Comparison of ENCODE assay signal across 1 cellular context in the genomic region with DNA sequence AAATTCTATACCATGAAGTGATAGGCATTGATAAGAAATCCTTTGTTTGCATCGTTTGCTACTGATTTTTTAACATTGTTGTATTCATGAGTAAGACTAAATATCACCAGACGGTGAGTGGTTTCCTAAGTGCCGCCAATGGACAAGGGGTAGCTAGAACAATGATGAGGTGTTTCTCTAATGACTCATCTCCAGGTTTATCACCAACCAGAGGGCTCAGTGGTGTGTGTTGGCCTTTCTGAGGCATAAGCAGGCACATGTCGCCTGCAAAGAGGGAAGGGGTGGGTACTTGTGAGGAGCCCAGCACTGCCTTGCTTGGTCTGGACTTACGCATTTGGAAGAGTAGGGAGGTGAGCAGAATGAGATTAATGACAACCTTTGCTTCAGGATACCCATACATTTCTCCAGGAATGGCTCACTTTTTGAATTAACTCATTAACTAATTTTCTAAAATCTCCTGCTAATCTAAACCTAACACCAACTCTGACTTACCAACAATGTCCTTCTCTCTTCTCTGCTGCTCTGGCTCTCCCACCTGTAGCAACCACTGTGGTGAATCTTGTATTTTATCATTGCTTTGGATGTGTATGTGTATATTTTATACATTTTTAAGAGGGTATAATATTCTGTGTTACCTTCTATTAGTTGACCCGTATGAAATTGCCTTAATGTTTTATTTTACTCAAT.
TF ChIP-seq lines count a peak whose summit lies in the region.

No MANE protein-coding gene starts in this region.

TF ChIP-seq in HCT116, 20 proteins besides CTCF, POLR2A, EP300 and RAD21 (continued from another document):
- TF ChIP-seq, protein P1, sequence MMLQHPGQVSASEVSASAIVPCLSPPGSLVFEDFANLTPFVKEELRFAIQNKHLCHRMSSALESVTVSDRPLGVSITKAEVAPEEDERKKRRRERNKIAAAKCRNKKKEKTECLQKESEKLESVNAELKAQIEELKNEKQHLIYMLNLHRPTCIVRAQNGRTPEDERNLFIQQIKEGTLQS (IDR thresholded peaks at IDR 0.05) = 0 out of 2 replicates have a peak, but pooled peaks have one; percentile 37
- TF ChIP-seq ZFX (IDR thresholded peaks at IDR 0.05) = no peak
- TF ChIP-seq EZH2phosphoT487 (IDR thresholded peaks at IDR 0.05; ENCODE audit: borderline replicate concordance) = no peak
- TF ChIP-seq ZNF274 (IDR thresholded peaks at IDR 0.05; ENCODE audit: low read depth, low read length) = no peak
- no peak for TF ChIP-seq ELF1 (IDR thresholded peaks at IDR 0.05; ENCODE audit: borderline replicate concordance, low read depth)
- peak; percentile 60; the same call in 1 of the 2 replicates for TF ChIP-seq SRF (IDR thresholded peaks at IDR 0.05; ENCODE audit: low read depth)
- TF ChIP-seq CBX3 (IDR thresholded peaks at IDR 0.05; ENCODE audit: low read depth) = peak; percentile 85; the same call in 1 of the 2 replicates
- no peak for TF ChIP-seq SIN3A (IDR thresholded peaks at IDR 0.05; ENCODE audit: low read depth)
- no peak for TF ChIP-seq EZH2 (IDR thresholded peaks at IDR 0.05)
- TF ChIP-seq JUND (IDR thresholded peaks at IDR 0.05) = peak; percentile 90
- no peak for TF ChIP-seq EGR1 (IDR thresholded peaks at IDR 0.05; ENCODE audit: low read depth)
- TF ChIP-seq TCF7L2 (IDR thresholded peaks at IDR 0.05; ENCODE audit: borderline replicate concordance, extremely low read depth, insufficient read depth, insufficient read length) = peak; percentile 35
- TF ChIP-seq, protein P2, sequence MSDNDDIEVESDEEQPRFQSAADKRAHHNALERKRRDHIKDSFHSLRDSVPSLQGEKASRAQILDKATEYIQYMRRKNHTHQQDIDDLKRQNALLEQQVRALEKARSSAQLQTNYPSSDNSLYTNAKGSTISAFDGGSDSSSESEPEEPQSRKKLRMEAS (IDR thresholded peaks at IDR 0.05) = peak; percentile 97
- TF ChIP-seq FOSL1 (IDR thresholded peaks at IDR 0.05; ENCODE audit: low read depth) = peak; percentile 93
- TF ChIP-seq POLR2AphosphoS5 (IDR thresholded peaks at IDR 0.05; ENCODE audit: low read depth, low read length) = no peak; the same call in 1 of the 2 replicates
